2 cellular contexts compared by ENCODE assay signal in genomic region chr6:145872669-145873068, GRCh38.
A peak's percentile ranks its signal among the peaks of the same experiment; 100 is the strongest.
TF ChIP-seq lines count a peak whose summit lies in the region.

No MANE protein-coding gene starts in this region.

TF ChIP-seq in HEK293, 187 proteins besides CTCF, POLR2A, EP300 and RAD21:
- TF ChIP-seq ZNF16 (tag by site-specific recombination; IDR thresholded peaks at IDR 0.05; ENCODE audit: low read depth) (no peak), GLI4 (tag by site-specific recombination; IDR thresholded peaks at IDR 0.05) (no peak), ZNF146 (tag by site-specific recombination; IDR thresholded peaks at IDR 0.05) (peak; percentile 72)
TF ChIP-seq in HEK293: peak in this region for 1.

TF ChIP-seq in K562, 482 proteins besides CTCF, POLR2A, EP300 and RAD21:
- no peak for TF ChIP-seq HNRNPUL1 (IDR thresholded peaks at IDR 0.05; ENCODE audit: low read length)
- TF ChIP-seq MCM5 (IDR thresholded peaks at IDR 0.05; ENCODE audit: low read depth), result no peak
- no peak for TF ChIP-seq ZFX (CRISPR knock-in tag; IDR thresholded peaks at IDR 0.05)
- TF ChIP-seq ZNF146 (CRISPR knock-in tag; IDR thresholded peaks at IDR 0.05; ENCODE audit: unreplicated experiment), result peak; percentile 79
